In genomic region chr21:42102946-42103345, GRCh38 we compare ENCODE assay signal across 25 cellular contexts. TPM values are rescaled to one million over a fixed set of nuclear protein-coding genes. Genes with fewer than 3 reads are reported as not detected.
"Had no signal": no experiment of that assay in that cellular context is flagged by ENCODE, and none has a peak within 500 bp of the region (broad histone marks: within the 10 kb centered on the region; RNA-seq: fewer than 3 reads in every experiment).

No MANE protein-coding gene starts in this region.

- H3K9ac ChIP-seq: parathyroid adenoma had no signal

- H2AFZ ChIP-seq: parathyroid adenoma had no signal

- H3K36me3 ChIP-seq: esophagus squamous epithelium, gastroesophageal sphincter, prostate gland, right lobe of liver had no signal

- H3K79me2 ChIP-seq: parathyroid adenoma had no signal

- H3K27ac Mint-ChIP-seq: nephron progenitor cell, type B pancreatic cell had no signal

- FAIRE-seq: colon, kidney, urothelium cell line had no signal

- DNase-seq: dermis blood vessel endothelial cell; esophagus squamous epithelium; foreskin fibroblast; glutamatergic neuron; left cardiac atrium; left ventricle myocardium superior; mesenchymal stem cell; midbrain; naive thymus-derived CD4-positive, alpha-beta T cell; nephron progenitor cell; retina; right lobe of liver; stimulated activated CD4-positive, alpha-beta T cell treated with anti-CD3 and anti-CD28 coated beads, Interleukin-2, amount 100 ng/mL, for 24 hours; stimulated activated CD4-positive, alpha-beta T cell treated with anti-CD3 and anti-CD28 coated beads, Interleukin-4, amount 100 ng/mL, for 4 hours; stimulated activated naive B cell treated with anti-CD40 and anti-IgM and Interleukin-4, amounts not matched to agents 10 μg/mL and 1 μg/mL and 100 μg/mL, for 72 hours had no signal

- H3K4me3 Mint-ChIP-seq: naive thymus-derived CD4-positive, alpha-beta T cell; nephron progenitor cell; stimulated activated naive B cell treated with anti-CD40 and anti-IgM and Interleukin-4, amounts not matched to agents 10 μg/mL and 1 μg/mL and 100 μg/mL, for 72 hours; type B pancreatic cell had no signal

- H3K9me3 ChIP-seq: esophagus squamous epithelium, gastroesophageal sphincter, prostate gland, right lobe of liver had no signal

- ATAC-seq: gastroesophageal sphincter; left cardiac atrium; left ventricle myocardium superior; naive thymus-derived CD4-positive, alpha-beta T cell; right lobe of liver; stimulated activated naive B cell treated with anti-CD40 and anti-IgM and Interleukin-4, amounts not matched to agents 10 μg/mL and 1 μg/mL and 100 μg/mL, for 72 hours had no signal

- H3K9me3 Mint-ChIP-seq: naive thymus-derived CD4-positive, alpha-beta T cell; nephron progenitor cell; stimulated activated naive B cell treated with anti-CD40 and anti-IgM and Interleukin-4, amounts not matched to agents 10 μg/mL and 1 μg/mL and 100 μg/mL, for 72 hours had no signal

- H3K27me3 ChIP-seq: right lobe of liver had no signal

- H3K4me3 ChIP-seq: esophagus squamous epithelium, gastroesophageal sphincter, lung, prostate gland, right lobe of liver had no signal

- H3K4me1 ChIP-seq: parathyroid adenoma, prostate gland, right lobe of liver had no signal

- H3K27ac ChIP-seq: esophagus squamous epithelium, gastroesophageal sphincter, parathyroid adenoma, prostate gland, right lobe of liver had no signal

- H3K36me3 Mint-ChIP-seq: naive thymus-derived CD4-positive, alpha-beta T cell; type B pancreatic cell had no signal

RNA-seq across cellular contexts. Expression of gene UMODL1, which starts 31.8 kb away (rescaled TPM):
- total RNA-seq: dermis blood vessel endothelial cell, epithelial cell of proximal tubule, esophagus squamous epithelium, gastroesophageal sphincter, kidney, left cardiac atrium, left ventricle myocardium superior, omental fat pad had no signal
